ENCODE assay signal across 10 cellular contexts in genomic region chr14:74946659-74947281, GRCh38. TPM values are rescaled to one million over a fixed set of nuclear protein-coding genes. Genes with fewer than 3 reads are reported as not detected.
DNase-seq lines count a peak whose midpoint lies in the region; ATAC-seq and TF ChIP-seq lines count a peak whose summit lies in the region.
"Had no signal": no experiment of that assay in that cellular context is flagged by ENCODE, and none has a peak within 500 bp of the region (broad histone marks: within the 10 kb centered on the region; RNA-seq: fewer than 3 reads in every experiment).

No MANE protein-coding gene starts in this region.

- H3K27me3 ChIP-seq in right atrium auricular region = no peaks in the 10 kb centered on the region
- no peaks in the 10 kb centered on the region for H3K27me3 ChIP-seq in breast epithelium
- H3K27me3 ChIP-seq in vagina = no peaks in the 10 kb centered on the region

- H3K4me3 ChIP-seq in right atrium auricular region (peak overlapping the region in 1 of 2 donors; percentile 15), breast epithelium (peak overlapping the region in 2 of 3 donors; percentile 3 to 12), vagina (peak overlapping the region in 1 of 2 donors; percentile 23)

- H3K36me3 ChIP-seq in right atrium auricular region (no peaks in the 10 kb centered on the region), breast epithelium (no peaks in the 10 kb centered on the region), vagina (no peaks in the 10 kb centered on the region)

- peaks cover 0 to 30% of the 10 kb centered on the region in 2 donors for H3K4me1 ChIP-seq in right atrium auricular region
- H3K4me1 ChIP-seq in breast epithelium = peaks cover 0 to 5% of the 10 kb centered on the region in 2 donors
- peaks cover 19% of the 10 kb centered on the region for H3K4me1 ChIP-seq in vagina

- H3K27ac ChIP-seq in right atrium auricular region (no peak overlapping the region), breast epithelium (peak overlapping the region; percentile 45 to 72), vagina (peak overlapping the region; percentile 30)
- H3K27ac ChIP-seq: HL-60 had no signal

- peaks cover 23% of the 10 kb centered on the region for H3K4me1 Mint-ChIP-seq in memory B cell
- H3K4me1 Mint-ChIP-seq in activated T-helper 2 cell treated with anti-CD3 and anti-CD28 coated beads, Interferon-gamma antibody, Interleukin-2, Interleukin-4, amounts not matched to agents 10 μg/mL and 5 μg/mL and 100 μg/mL, durations not matched to agents 14 hours and 24 hours and 36 hours (ENCODE audit: low read depth) = peaks cover 16% of the 10 kb centered on the region

- no peak for DNase-seq in Right ventricle myocardium inferior (ENCODE audit: missing footprints)
- DNase-seq in right atrium auricular region (ENCODE audit: low spot score) = no peak
- DNase-seq in breast epithelium (ENCODE audit: low spot score in 2 of 2) = no peak
- no peak for DNase-seq in memory B cell (ENCODE audit: low spot score in 2 of 2)
- DNase-seq in vagina (ENCODE audit: extremely low spot score in 2 of 2) = no peak
- DNase-seq in SK-N-DZ (ENCODE audit: low spot score) = no peak
- no peak for DNase-seq in foreskin melanocyte
- no peak for DNase-seq in activated T-helper 2 cell treated with anti-CD3 and anti-CD28 coated beads, Interferon-gamma antibody, Interleukin-2, Interleukin-4, amounts not matched to agents 10 μg/mL and 5 μg/mL and 100 μg/mL, durations not matched to agents 14 hours and 24 hours and 36 hours (ENCODE audit: low spot score)

- peak overlapping the region; percentile 51 for H3K4me3 Mint-ChIP-seq in memory B cell
- no peak overlapping the region for H3K4me3 Mint-ChIP-seq in activated T-helper 2 cell treated with anti-CD3 and anti-CD28 coated beads, Interferon-gamma antibody, Interleukin-2, Interleukin-4, amounts not matched to agents 10 μg/mL and 5 μg/mL and 100 μg/mL, durations not matched to agents 14 hours and 24 hours and 36 hours (ENCODE audit: low read depth)

- H3K9me3 Mint-ChIP-seq in memory B cell = no peaks in the 10 kb centered on the region
- H3K9me3 Mint-ChIP-seq in activated T-helper 2 cell treated with anti-CD3 and anti-CD28 coated beads, Interferon-gamma antibody, Interleukin-2, Interleukin-4, amounts not matched to agents 10 μg/mL and 5 μg/mL and 100 μg/mL, durations not matched to agents 14 hours and 24 hours and 36 hours = no peaks in the 10 kb centered on the region
- H3K9me3 Mint-ChIP-seq: activated CD4-positive, alpha-beta memory T cell treated with anti-CD3 and anti-CD28 coated beads, Interleukin-2, amount 10 ng/mL, durations not matched to agents 7 days and 5 days had no signal

- TF ChIP-seq POLR2A in breast epithelium (IDR thresholded peaks at IDR 0.05) (no peak), vagina (IDR thresholded peaks at IDR 0.05) (no peak)

- no peak for TF ChIP-seq CTCF in right atrium auricular region (IDR thresholded peaks at IDR 0.05)
- peak in 2 of 3 donors; percentile 5 to 39 for TF ChIP-seq CTCF in breast epithelium (IDR thresholded peaks at IDR 0.05)
- no peak for TF ChIP-seq CTCF in vagina (IDR thresholded peaks at IDR 0.05)

- H3K27me3 Mint-ChIP-seq in memory B cell = peaks cover 5% of the 10 kb centered on the region
- H3K27me3 Mint-ChIP-seq in activated T-helper 2 cell treated with anti-CD3 and anti-CD28 coated beads, Interferon-gamma antibody, Interleukin-2, Interleukin-4, amounts not matched to agents 10 μg/mL and 5 μg/mL and 100 μg/mL, durations not matched to agents 14 hours and 24 hours and 36 hours (ENCODE audit: low read depth) = no peaks in the 10 kb centered on the region
- H3K27me3 Mint-ChIP-seq: activated CD4-positive, alpha-beta memory T cell treated with anti-CD3 and anti-CD28 coated beads, Interleukin-2, amount 10 ng/mL, durations not matched to agents 7 days and 5 days had no signal

- H3K27ac Mint-ChIP-seq in memory B cell = no peak overlapping the region
- H3K27ac Mint-ChIP-seq in activated T-helper 2 cell treated with anti-CD3 and anti-CD28 coated beads, Interferon-gamma antibody, Interleukin-2, Interleukin-4, amounts not matched to agents 10 μg/mL and 5 μg/mL and 100 μg/mL, durations not matched to agents 14 hours and 24 hours and 36 hours = no peak overlapping the region
- H3K27ac Mint-ChIP-seq: activated CD4-positive, alpha-beta memory T cell treated with anti-CD3 and anti-CD28 coated beads, Interleukin-2, amount 10 ng/mL, durations not matched to agents 7 days and 5 days had no signal

- peak; percentile 78 for ATAC-seq in Right ventricle myocardium inferior
- ATAC-seq in memory B cell (ENCODE audit: low read depth) = peak; percentile 21

- intact Hi-C loops in Right ventricle myocardium inferior (cut with DNase I) (loop anchor here (2.0 to 10.0 kb wide), 2 partner anchors 58 to 138 kb away; no protein-coding TSS in a partner anchor), breast epithelium (cut with DNase I; ENCODE audit: low total_unique reads) (no loop called here), vagina (cut with DNase I) (no loop called here)
- intact Hi-C loops in activated T-helper 2 cell treated with anti-CD3 and anti-CD28 coated beads, Interferon-gamma antibody, Interleukin-2, Interleukin-4, amounts not matched to agents 10 μg/mL and 5 μg/mL and 100 μg/mL, durations not matched to agents 14 hours and 24 hours and 36 hours (cut with micrococcal nuclease) = loop anchor here (5.0 to 10.0 kb wide), 2 partner anchors 56 to 358 kb away; partner anchors contain the start of gene EIF2B2

- H3K9me3 ChIP-seq in right atrium auricular region (no peaks in the 10 kb centered on the region), breast epithelium (no peaks in the 10 kb centered on the region), vagina (no peaks in the 10 kb centered on the region)

- no peaks in the 10 kb centered on the region for H3K36me3 Mint-ChIP-seq in memory B cell
- no peaks in the 10 kb centered on the region for H3K36me3 Mint-ChIP-seq in activated T-helper 2 cell treated with anti-CD3 and anti-CD28 coated beads, Interferon-gamma antibody, Interleukin-2, Interleukin-4, amounts not matched to agents 10 μg/mL and 5 μg/mL and 100 μg/mL, durations not matched to agents 14 hours and 24 hours and 36 hours (ENCODE audit: low read depth)

RNA-seq across cellular contexts. Expression of gene PGF, which starts 8.6 kb away (rescaled TPM):
- total RNA-seq in Right ventricle myocardium inferior (6.5 TPM), right atrium auricular region (1 to 10 TPM; 3.3 to 7.0 TPM), breast epithelium (10 to 100 TPM in 1 of 3 donors, 1 to 10 TPM in 2; 3.7 to 17.9 (median 8.2) TPM), vagina (8.3 TPM)
- polyA plus RNA-seq in SK-N-DZ (2014; cell fraction: cytosol; rRNA removed) = 41.3 and 45.9 TPM in 2 replicates
- 19.9 and 28.4 TPM in 2 replicates for polyA plus RNA-seq in SK-N-DZ (2014; cell fraction: nucleus; rRNA removed)
- total RNA-seq in activated T-helper 2 cell treated with anti-CD3 and anti-CD28 coated beads, Interferon-gamma antibody, Interleukin-2, Interleukin-4, amounts not matched to agents 10 μg/mL and 5 μg/mL and 100 μg/mL, durations not matched to agents 14 hours and 24 hours and 36 hours = 0.34 and 0.39 TPM in 2 replicates

RNA-seq across cellular contexts. Expression of gene RPS6KL1, which starts 23.7 kb away (rescaled TPM):
- 19.1 TPM for total RNA-seq in Right ventricle myocardium inferior
- total RNA-seq in right atrium auricular region = 10 to 100 TPM in 1 of 2 donors, 1 to 10 TPM in 1; 7.6 to 10.3 TPM
- total RNA-seq in breast epithelium = 1 to 10 TPM; 2.9 to 5.6 (median 3.3) TPM
- 2.0 TPM for total RNA-seq in vagina
- polyA plus RNA-seq in SK-N-DZ (2014; cell fraction: cytosol; rRNA removed) = 19.0 and 27.3 TPM in 2 replicates
- 72.4 and 86.5 TPM in 2 replicates for polyA plus RNA-seq in SK-N-DZ (2014; cell fraction: nucleus; rRNA removed)
- 10.8 and 12.0 TPM in 2 replicates for total RNA-seq in activated T-helper 2 cell treated with anti-CD3 and anti-CD28 coated beads, Interferon-gamma antibody, Interleukin-2, Interleukin-4, amounts not matched to agents 10 μg/mL and 5 μg/mL and 100 μg/mL, durations not matched to agents 14 hours and 24 hours and 36 hours

RNA-seq across cellular contexts. Expression of gene EIF2B2, which starts 56.0 kb away (rescaled TPM):
- total RNA-seq in Right ventricle myocardium inferior (34.0 TPM), right atrium auricular region (10 to 100 TPM; 26.1 to 35.3 TPM), breast epithelium (10 to 100 TPM; 31.8 to 40.3 (median 36.0) TPM), vagina (22.8 TPM)
- polyA plus RNA-seq in SK-N-DZ (2014; cell fraction: cytosol; rRNA removed) = 49.7 and 57.3 TPM in 2 replicates
- 47.3 and 55.5 TPM in 2 replicates for polyA plus RNA-seq in SK-N-DZ (2014; cell fraction: nucleus; rRNA removed)
- 46.4 and 50.4 TPM in 2 replicates for total RNA-seq in activated T-helper 2 cell treated with anti-CD3 and anti-CD28 coated beads, Interferon-gamma antibody, Interleukin-2, Interleukin-4, amounts not matched to agents 10 μg/mL and 5 μg/mL and 100 μg/mL, durations not matched to agents 14 hours and 24 hours and 36 hours

Comparison
In these comparisons a context has a peak if more than half of its experiments do, and no peak if none do; other contexts are left out.
1. H3K27ac ChIP-seq: peak in breast epithelium (2 of 2) and vagina (single experiment); none in right atrium auricular region (0 of 2).
2. CTCF ChIP-seq: peak in breast epithelium (2 of 3); none in right atrium auricular region (0 of 2) and vagina (0 of 3).
3. intact Hi-C loops: an anchor here in Right ventricle myocardium inferior (2.0 to 10.0 kb wide) and activated T-helper 2 cell treated with anti-CD3 and anti-CD28 coated beads, Interferon-gamma antibody, Interleukin-2, Interleukin-4, amounts not matched to agents 10 μg/mL and 5 μg/mL and 100 μg/mL, durations not matched to agents 14 hours and 24 hours and 36 hours (5.0 to 10.0 kb wide); none called in breast epithelium and vagina.